ENCODE assay signal across 10 cellular contexts in genomic region chr7:55504093-55504859, GRCh38.
DNase-seq lines count a peak whose midpoint lies in the region; ATAC-seq lines count a peak whose summit lies in the region.
"Had no signal": no experiment of that assay in that cellular context is flagged by ENCODE, and none has a peak within 500 bp of the region (broad histone marks: within the 10 kb centered on the region; RNA-seq: fewer than 3 reads in every experiment).

No MANE protein-coding gene starts in this region.

- peaks cover 0 to 2% (median 0%) of the 10 kb centered on the region in 3 donors for H3K36me3 ChIP-seq in skeletal muscle tissue (ENCODE audit: control insufficient read depth in 3 of 3, insufficient read depth in 3 of 3, low read length in 3 of 3)

- H3K9ac ChIP-seq in skeletal muscle tissue (ENCODE audit: low read depth in 1 of 3, low read length in 3 of 3): peak overlapping the region in 1 of 3 donors; percentile 47
- H3K9ac ChIP-seq: KMS-11 had no signal

- peaks cover 80% of the 10 kb centered on the region for H3K4me1 Mint-ChIP-seq in activated T-cell treated with anti-CD3 and anti-CD28 coated beads, Interleukin-2, amount 50 U/mL, for 72 hours (ENCODE audit: low read depth)
- H3K4me1 Mint-ChIP-seq in effector memory CD8-positive, alpha-beta T cell (ENCODE audit: low read depth in 2 of 2): peaks cover 38 to 44% of the 10 kb centered on the region in 2 donors

- no peaks in the 10 kb centered on the region for H3K9me3 ChIP-seq in skeletal muscle tissue (ENCODE audit: control insufficient read depth in 3 of 3, low read length in 3 of 3)

- H3K27ac ChIP-seq in skeletal muscle tissue (ENCODE audit: low read depth, low read length): peak overlapping the region; percentile 34
- H3K27ac ChIP-seq: KMS-11 had no signal

- no peaks in the 10 kb centered on the region for H3K9me3 Mint-ChIP-seq in activated T-cell treated with anti-CD3 and anti-CD28 coated beads, Interleukin-2, amount 50 U/mL, for 72 hours
- no peaks in the 10 kb centered on the region for H3K9me3 Mint-ChIP-seq in effector memory CD8-positive, alpha-beta T cell

- peaks cover 65 to 73% (median 73%) of the 10 kb centered on the region in 3 donors for H3K4me1 ChIP-seq in skeletal muscle tissue (ENCODE audit: control insufficient read depth in 3 of 3, insufficient read depth in 3 of 3, low read length in 3 of 3)

- no peak for ATAC-seq in activated T-cell treated with anti-CD3 and anti-CD28 coated beads, Interleukin-2, amount 50 U/mL, for 72 hours (replicated peaks in 1 of 2)
- no peak for ATAC-seq in effector memory CD8-positive, alpha-beta T cell (replicated peaks)

- peak overlapping the region in 1 of 3 donors; percentile 18 for H3K4me3 ChIP-seq in skeletal muscle tissue (ENCODE audit: low read length in 3 of 3)

- no peak overlapping the region for H3K4me3 Mint-ChIP-seq in activated T-cell treated with anti-CD3 and anti-CD28 coated beads, Interleukin-2, amount 50 U/mL, for 72 hours
- H3K4me3 Mint-ChIP-seq in effector memory CD8-positive, alpha-beta T cell: no peak overlapping the region

- H3K27ac Mint-ChIP-seq in activated T-cell treated with anti-CD3 and anti-CD28 coated beads, Interleukin-2, amount 50 U/mL, for 72 hours: peak overlapping the region; percentile 60
- peak overlapping the region; percentile 55 to 88 for H3K27ac Mint-ChIP-seq in effector memory CD8-positive, alpha-beta T cell

- H3K27me3 ChIP-seq in skeletal muscle tissue (ENCODE audit: control insufficient read depth in 3 of 3, insufficient read depth in 3 of 3, low read length in 3 of 3): no peaks in the 10 kb centered on the region

- H3K36me3 Mint-ChIP-seq in activated T-cell treated with anti-CD3 and anti-CD28 coated beads, Interleukin-2, amount 50 U/mL, for 72 hours (ENCODE audit: insufficient read depth in 2 of 2): peaks cover 7 to 10% of the 10 kb centered on the region in 2 donors
- peaks cover 11% of the 10 kb centered on the region for H3K36me3 Mint-ChIP-seq in effector memory CD8-positive, alpha-beta T cell (ENCODE audit: insufficient read depth)

- no peaks in the 10 kb centered on the region for H3K27me3 Mint-ChIP-seq in activated T-cell treated with anti-CD3 and anti-CD28 coated beads, Interleukin-2, amount 50 U/mL, for 72 hours (ENCODE audit: low read depth)
- no peaks in the 10 kb centered on the region for H3K27me3 Mint-ChIP-seq in effector memory CD8-positive, alpha-beta T cell

- no peak for DNase-seq in activated T-cell treated with anti-CD3 and anti-CD28 coated beads, Interleukin-2, amount 50 U/mL, for 72 hours
- no peak for DNase-seq in activated T-cell treated with anti-CD3 and anti-CD28 coated beads for 4 hours
- peak; percentile 10 for DNase-seq in NCI-H345 treated with DMSO at 0.1 percent for 48 hours (lab: John Stamatoyannopoulos, UW; ENCODE audit: unreplicated experiment)
- no peak for DNase-seq in effector memory CD8-positive, alpha-beta T cell
- DNase-seq in NCI-H2171 treated with DMSO at 0.1 percent for 48 hours (lab: John Stamatoyannopoulos, UW): no peak
- DNase-seq in middle frontal gyrus (ENCODE audit: extremely low spot score, low spot score): no peak
- DNase-seq in NCI-H2227 (lab: John Stamatoyannopoulos, UW; ENCODE audit: unreplicated experiment): no peak
- DNase-seq: SIG-M5 had no signal
